Comparison of ENCODE assay signal across 1 cellular context in genomic region chr4:152436384-152436783, GRCh38.
TF ChIP-seq lines count a peak whose summit lies in the region.

No MANE protein-coding gene starts in this region.

TF ChIP-seq in HepG2, 621 proteins besides CTCF, POLR2A, EP300 and RAD21 (continued from another document):
- TF ChIP-seq HNF1A (IDR thresholded peaks at IDR 0.05; ENCODE audit: low read depth) (no peak), HNF1A (CRISPR knock-in tag; IDR thresholded peaks at IDR 0.05; ENCODE audit: borderline replicate concordance) (no peak), STAG1 (CRISPR knock-in tag; IDR thresholded peaks at IDR 0.05) (peak; percentile 20; the same call in 1 of the 2 replicates), ZNF431 (CRISPR knock-in tag; IDR thresholded peaks at IDR 0.05; ENCODE audit: borderline replicate concordance, low read depth) (no peak)
